ENCODE assay signal across 15 cellular contexts in the genomic region with DNA sequence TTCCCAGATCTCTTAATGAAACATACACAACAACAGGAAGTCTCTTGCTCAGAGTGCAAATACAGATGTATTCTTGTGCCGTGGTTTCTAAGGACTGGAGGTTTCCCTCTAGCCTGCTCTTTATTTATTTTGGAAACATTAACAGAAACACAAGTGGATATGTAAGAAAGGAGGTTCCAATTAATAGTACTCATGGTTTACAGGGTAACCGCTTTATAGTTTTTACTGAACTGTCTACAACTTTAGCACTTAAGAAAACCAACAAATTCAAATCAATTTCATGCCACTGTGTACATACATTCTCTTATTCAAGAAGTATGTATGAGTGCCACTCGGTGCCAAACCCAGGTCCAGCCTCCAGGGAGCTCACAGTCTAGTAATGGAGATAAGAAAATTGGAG.
A peak's percentile ranks its signal among the peaks of the same experiment; 100 is the strongest.
DNase-seq lines count a peak whose midpoint lies in the region; FAIRE-seq and TF ChIP-seq lines count a peak whose summit lies in the region.
"Had no signal": no experiment of that assay in that cellular context is flagged by ENCODE, and none has a peak within 500 bp of the region (broad histone marks: within the 10 kb centered on the region; RNA-seq: fewer than 3 reads in every experiment).

No MANE protein-coding gene starts in this region.

- H3K9me3 Mint-ChIP-seq in neural progenitor cell: no peaks in the 10 kb centered on the region
- H3K9me3 Mint-ChIP-seq: CD4-positive, CD25-positive, alpha-beta regulatory T cell; nephron progenitor cell had no signal

- H3K27ac ChIP-seq in endothelial cell of umbilical vein (ENCODE audit: insufficient read depth, low read depth, low read length) (peak overlapping the region; percentile 4), neural progenitor cell (no peak overlapping the region)

- FAIRE-seq in endothelial cell of umbilical vein (lab: Jason Lieb, UNC): peak; percentile 89
- FAIRE-seq: endometrium, islet of Langerhans had no signal

- CTCF ChIA-PET in endothelial cell of umbilical vein (lab: Charles Lee): no interaction called here

- H3K36me3 ChIP-seq in endothelial cell of umbilical vein (ENCODE audit: control insufficient read depth in 2 of 2, extremely low read depth in 1 of 2, insufficient read depth in 2 of 2, low read length in 2 of 2) (peaks cover 0 to 4% of the 10 kb centered on the region in 2 experiments), neural progenitor cell (no peaks in the 10 kb centered on the region)

- H4K20me1 ChIP-seq in endothelial cell of umbilical vein (replicated peaks; ENCODE audit: control insufficient read depth, extremely low read depth, insufficient read depth, low read length): no peaks in the 10 kb centered on the region
- H4K20me1 ChIP-seq in neural progenitor cell (ENCODE audit: low read depth): no peaks in the 10 kb centered on the region

- peaks cover 34% of the 10 kb centered on the region for H3K4me1 Mint-ChIP-seq in neural progenitor cell

- intact Hi-C loops in endothelial cell of umbilical vein (cut with micrococcal nuclease): no loop called here

- TSS peak; percentile 27 for BruUV-seq in endothelial cell of umbilical vein (replicated peaks; lab: Mats Ljungman, UMichigan)

- H3K79me2 ChIP-seq in endothelial cell of umbilical vein (ENCODE audit: control insufficient read depth, insufficient read depth, low read length) (no peaks in the 10 kb centered on the region), neural progenitor cell (ENCODE audit: low read depth) (no peaks in the 10 kb centered on the region)

- H3K4me2 ChIP-seq in endothelial cell of umbilical vein (ENCODE audit: insufficient read depth, low read length) (peak overlapping the region; percentile 38), neural progenitor cell (no peak overlapping the region)

- no peaks in the 10 kb centered on the region for H3F3A ChIP-seq in neural progenitor cell (ENCODE audit: low read depth)

- no peaks in the 10 kb centered on the region for H3K36me3 Mint-ChIP-seq in neural progenitor cell
- H3K36me3 Mint-ChIP-seq: CD4-positive, CD25-positive, alpha-beta regulatory T cell had no signal

- H3K9me3 ChIP-seq in endothelial cell of umbilical vein (replicated peaks; ENCODE audit: control insufficient read depth, insufficient read depth, low read length) (no peaks in the 10 kb centered on the region), neural progenitor cell (ENCODE audit: low read depth) (no peaks in the 10 kb centered on the region)

- H3K9ac ChIP-seq in endothelial cell of umbilical vein (replicated peaks; ENCODE audit: extremely low read depth, insufficient read depth, low read length): no peak overlapping the region
- H3K9ac ChIP-seq in neural progenitor cell: no peak overlapping the region

- H3K4me3 ChIP-seq in AG10803 (ENCODE audit: low read length): no peak overlapping the region
- no peak overlapping the region for H3K4me3 ChIP-seq in endothelial cell of umbilical vein (replicated peaks in 1 of 3; ENCODE audit: insufficient read depth in 1 of 3, low read depth in 1 of 3, low read length in 3 of 3)
- H3K4me3 ChIP-seq in neural progenitor cell: no peak overlapping the region

- H3K27ac Mint-ChIP-seq in neural progenitor cell: no peak overlapping the region
- H3K27ac Mint-ChIP-seq: nephron progenitor cell had no signal

- no peak for TF ChIP-seq POLR2A in endothelial cell of umbilical vein (IDR thresholded peaks at IDR 0.05; ENCODE audit: low read depth, low read length)

- H2AFZ ChIP-seq in endothelial cell of umbilical vein (ENCODE audit: low read depth, low read length) (no peak overlapping the region), neural progenitor cell (replicated peaks) (peak overlapping the region; percentile 65)

- H3K4me3 Mint-ChIP-seq in neural progenitor cell: no peak overlapping the region
- H3K4me3 Mint-ChIP-seq: CD4-positive, CD25-positive, alpha-beta regulatory T cell; nephron progenitor cell had no signal

- no peaks in the 10 kb centered on the region for H3K9me1 ChIP-seq in endothelial cell of umbilical vein (replicated peaks; ENCODE audit: control insufficient read depth, extremely low read depth, insufficient read depth, low read length)

- no peaks in the 10 kb centered on the region for H3K27me3 Mint-ChIP-seq in neural progenitor cell (ENCODE audit: insufficient read depth, low read depth)
- H3K27me3 Mint-ChIP-seq: CD4-positive, CD25-positive, alpha-beta regulatory T cell had no signal

- TF ChIP-seq CTCF in AG10803 (conservative IDR thresholded peaks at IDR 0.05; ENCODE audit: low read length) (no peak), endothelial cell of umbilical vein (IDR thresholded peaks at IDR 0.05; ENCODE audit: extremely low read depth in 1 of 2, insufficient read depth in 1 of 2, low read depth in 1 of 2, low read length in 2 of 2) (no peak), neural progenitor cell (IDR thresholded peaks at IDR 0.05) (no peak)

- H3K27me3 ChIP-seq in endothelial cell of umbilical vein (ENCODE audit: control insufficient read depth in 2 of 2, insufficient read depth in 2 of 2, low read length in 2 of 2) (no peaks in the 10 kb centered on the region), neural progenitor cell (no peaks in the 10 kb centered on the region)

- H3K4me1 ChIP-seq in endothelial cell of umbilical vein (ENCODE audit: control insufficient read depth, extremely low read depth, insufficient read depth, low read length) (peaks cover 35% of the 10 kb centered on the region), neural progenitor cell (peaks cover 49% of the 10 kb centered on the region)

- dilution Hi-C loops in endothelial cell of umbilical vein (cut with MboI; ENCODE audit: extremely low pct_ligation_motif_present, low sequenced_read_pairs): no loop called here

- DNase-seq in AG10803 (ENCODE audit: low read depth) (peak; percentile 56), NCI-H1436 (lab: John Stamatoyannopoulos, UW) (peak; percentile 4), endothelial cell of umbilical vein (ENCODE audit: low read depth, low spot score) (peak; percentile 92), neural progenitor cell (ENCODE audit: low spot score) (no peak), NCI-H146 treated with DMSO at 0.1 percent for 48 hours (lab: John Stamatoyannopoulos, UW; ENCODE audit: unreplicated experiment) (no peak), hepatic stellate cell (ENCODE audit: low spot score) (no peak), RPMI8226 (no peak)
- DNase-seq in effector CD4-positive, alpha-beta T cell: no peak
- DNase-seq: activated CD8-positive, alpha-beta memory T cell treated with anti-CD3 and anti-CD28 coated beads for 24 hours; CD4-positive, CD25-positive, alpha-beta regulatory T cell; HCEC 1CT; nephron progenitor cell; stimulated activated naive CD8-positive, alpha-beta T cell treated with anti-CD3 and anti-CD28 coated beads, Interleukin-15, Interleukin-2, amounts not matched to agents 100 U/mL and 50 U/mL, for 24 hours had no signal

- POLR2A ChIA-PET in endothelial cell of umbilical vein (lab: Charles Lee): no interaction called here

TF ChIP-seq in endothelial cell of umbilical vein, 7 proteins besides CTCF, POLR2A, EP300 and RAD21:
- TF ChIP-seq MYC (IDR thresholded peaks at IDR 0.05; ENCODE audit: low read depth, low read length) (no peak), EZH2 (IDR thresholded peaks at IDR 0.05; ENCODE audit: borderline replicate concordance, low read depth, low read length, severe bottlenecking) (no peak), JUN (IDR thresholded peaks at IDR 0.05; ENCODE audit: borderline replicate concordance, insufficient read depth, insufficient read length, low read depth) (no peak), GATA2 (IDR thresholded peaks at IDR 0.05; ENCODE audit: insufficient read depth, insufficient read length, low read depth, low read length) (no peak), FOS (IDR thresholded peaks at IDR 0.05; ENCODE audit: borderline replicate concordance, insufficient read depth, low read length) (no peak), POLR2AphosphoS5 (IDR thresholded peaks at IDR 0.05; ENCODE audit: insufficient read depth, low read depth, low read length) (no peak)
- TF ChIP-seq, protein P1, sequence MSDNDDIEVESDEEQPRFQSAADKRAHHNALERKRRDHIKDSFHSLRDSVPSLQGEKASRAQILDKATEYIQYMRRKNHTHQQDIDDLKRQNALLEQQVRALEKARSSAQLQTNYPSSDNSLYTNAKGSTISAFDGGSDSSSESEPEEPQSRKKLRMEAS (IDR thresholded peaks at IDR 0.05; ENCODE audit: insufficient read depth, insufficient read length): no peak

Comparison
In these comparisons a context has a peak if more than half of its experiments do, and no peak if none do; other contexts are left out.
1. DNase-seq: peak in AG10803 (single experiment), NCI-H1436 (single experiment) and endothelial cell of umbilical vein (single experiment); none in neural progenitor cell (single experiment), NCI-H146 treated with DMSO at 0.1 percent for 48 hours (single experiment), effector CD4-positive, alpha-beta T cell (single experiment), hepatic stellate cell (single experiment) and RPMI8226 (single experiment).